ENCODE assay signal across 12 cellular contexts in genomic region chr5:96324708-96325107, GRCh38.
DNase-seq lines count a peak whose midpoint lies in the region; ATAC-seq, FAIRE-seq and TF ChIP-seq lines count a peak whose summit lies in the region.
"Had no signal": no experiment of that assay in that cellular context is flagged by ENCODE, and none has a peak within 500 bp of the region (broad histone marks: within the 10 kb centered on the region; RNA-seq: fewer than 3 reads in every experiment).

No MANE protein-coding gene starts in this region.

- H2AFZ ChIP-seq in HCT116 (ENCODE audit: low read depth, low read length, poor library complexity, severe bottlenecking): peak overlapping the region; percentile 26
- H2AFZ ChIP-seq in PC-3 (ENCODE audit: low read length): 0 out of 2 replicates have a peak overlapping the region, but pooled peaks have one; percentile 30
- H2AFZ ChIP-seq in endothelial cell of umbilical vein (ENCODE audit: low read depth, low read length): no peak overlapping the region
- H2AFZ ChIP-seq: parathyroid adenoma had no signal

- H3F3A ChIP-seq in PC-3 (ENCODE audit: low read length, unreplicated experiment): no peaks in the 10 kb centered on the region

- BruUV-seq in HCT116 (replicated peaks; lab: Mats Ljungman, UMichigan) (no TSS peak), PC-3 (replicated peaks; lab: Mats Ljungman, UMichigan) (no TSS peak), endothelial cell of umbilical vein (replicated peaks; lab: Mats Ljungman, UMichigan) (no TSS peak)

- FAIRE-seq in endothelial cell of umbilical vein (lab: Jason Lieb, UNC): peak; percentile 72

- TF ChIP-seq CTCF in HCT116 (IDR thresholded peaks at IDR 0.05 in 2 of 3, conservative IDR thresholded peaks at IDR 0.05 in 1 of 3; ENCODE audit: borderline replicate concordance in 1 of 3, insufficient read depth in 1 of 3, low read depth in 2 of 3, low read length in 2 of 3) (no peak), PC-3 (conservative IDR thresholded peaks at IDR 0.05; ENCODE audit: low read depth, low read length) (no peak), endothelial cell of umbilical vein (IDR thresholded peaks at IDR 0.05; ENCODE audit: extremely low read depth in 1 of 2, insufficient read depth in 1 of 2, low read depth in 1 of 2, low read length in 2 of 2) (no peak), retinal pigment epithelial cell (conservative IDR thresholded peaks at IDR 0.05; ENCODE audit: low read depth, low read length) (no peak)

- H3K36me3 ChIP-seq in HCT116 (ENCODE audit: control insufficient read depth in 1 of 2, insufficient read depth in 2 of 2, low read length in 2 of 2) (no peaks in the 10 kb centered on the region), PC-3 (ENCODE audit: low read depth, low read length) (no peaks in the 10 kb centered on the region), endothelial cell of umbilical vein (ENCODE audit: control insufficient read depth in 2 of 2, extremely low read depth in 1 of 2, insufficient read depth in 2 of 2, low read length in 2 of 2) (no peaks in the 10 kb centered on the region)

- POLR2A ChIA-PET in HCT116 (lab: Charles Lee): interaction anchor here (0.9 kb wide), 1 partner anchor 8 kb away, joined by 3 read pairs; no protein-coding TSS in a partner anchor
- POLR2A ChIA-PET in PC-3 (lab: Charles Lee; ENCODE audit: unreplicated experiment): interaction anchor here (0.5 to 0.7 kb wide), 4 partner anchors 31 to 361 kb away, joined by 3 to 13 read pairs (median 6); no protein-coding TSS in a partner anchor
- POLR2A ChIA-PET in endothelial cell of umbilical vein (lab: Charles Lee): no interaction called here

- H3K79me2 ChIP-seq in HCT116 (ENCODE audit: insufficient read depth, low read length) (no peaks in the 10 kb centered on the region), PC-3 (ENCODE audit: low read length) (no peaks in the 10 kb centered on the region), endothelial cell of umbilical vein (ENCODE audit: control insufficient read depth, insufficient read depth, low read length) (no peaks in the 10 kb centered on the region)
- H3K79me2 ChIP-seq: parathyroid adenoma had no signal

- dilution Hi-C loops in endothelial cell of umbilical vein (cut with MboI; ENCODE audit: extremely low pct_ligation_motif_present, low sequenced_read_pairs): loop anchor here (25.0 kb wide), 1 partner anchor 362 kb away; the partner anchor contains the start of gene ELL2

- DNase-seq in HCT116 (ENCODE audit: low read depth, low spot score) (peak; percentile 56), PC-3 (peak; percentile 97), endothelial cell of umbilical vein (ENCODE audit: low read depth, low spot score) (peak; percentile 60), retinal pigment epithelial cell (ENCODE audit: low read depth) (peak; percentile 66), NCI-H1417 treated with DMSO at 0.1 percent for 48 hours (lab: John Stamatoyannopoulos, UW) (no peak), GM19240 (ENCODE audit: insufficient read length, low spot score) (no peak)
- DNase-seq: activated CD4-positive, alpha-beta memory T cell treated with anti-CD3 and anti-CD28 coated beads, Interleukin-2, amount 10 ng/mL, durations not matched to agents 7 days and 5 days; activated naive CD4-positive, alpha-beta T cell treated with anti-CD3 and anti-CD28 coated beads for 36 hours; NCI-H1092 treated with DMSO at 0.1 percent for 48 hours; stimulated activated CD4-positive, alpha-beta T cell treated with anti-CD3 and anti-CD28 coated beads, Interleukin-4, amount 100 ng/mL, for 1 hour had no signal

- H3K27ac ChIP-seq in HCT116 (ENCODE audit: low read depth, low read length) (no peak overlapping the region), PC-3 (ENCODE audit: low read length) (peak overlapping the region; percentile 70), endothelial cell of umbilical vein (ENCODE audit: insufficient read depth, low read depth, low read length) (peak overlapping the region; percentile 21)
- H3K27ac ChIP-seq: parathyroid adenoma had no signal

- no peaks in the 10 kb centered on the region for H4K20me1 ChIP-seq in HCT116 (ENCODE audit: insufficient read depth)
- H4K20me1 ChIP-seq in PC-3 (ENCODE audit: low read length): no peaks in the 10 kb centered on the region
- H4K20me1 ChIP-seq in endothelial cell of umbilical vein (replicated peaks; ENCODE audit: control insufficient read depth, extremely low read depth, insufficient read depth, low read length): no peaks in the 10 kb centered on the region

- H3K4me1 ChIP-seq in HCT116 (ENCODE audit: control insufficient read depth in 1 of 2, insufficient read depth in 2 of 2, low read length in 2 of 2) (peaks cover 10 to 28% of the 10 kb centered on the region in 2 experiments), PC-3 (ENCODE audit: insufficient read depth, low read length) (peaks cover 28% of the 10 kb centered on the region), endothelial cell of umbilical vein (ENCODE audit: control insufficient read depth, extremely low read depth, insufficient read depth, low read length) (peaks cover 11% of the 10 kb centered on the region)
- H3K4me1 ChIP-seq: parathyroid adenoma had no signal

- RAD21 ChIA-PET in HCT116 (lab: Charles Lee; ENCODE audit: low non-redundant PET in 1 of 2, low total read pairs in 2 of 2, uncharacterized antibody in 2 of 2, unreplicated experiment in 2 of 2): no interaction called here

- H3K4me2 ChIP-seq in HCT116 (ENCODE audit: low read length) (peak overlapping the region; percentile 56), PC-3 (ENCODE audit: low read length) (peak overlapping the region; percentile 62), endothelial cell of umbilical vein (ENCODE audit: insufficient read depth, low read length) (peak overlapping the region; percentile 14)

- peak; percentile 13; the same call in 1 of the 2 replicates for TF ChIP-seq RAD21 in HCT116 (IDR thresholded peaks at IDR 0.05; ENCODE audit: low read depth)

- H3K9me2 ChIP-seq in HCT116 (ENCODE audit: insufficient read depth): no peaks in the 10 kb centered on the region
- no peaks in the 10 kb centered on the region for H3K9me2 ChIP-seq in PC-3 (replicated peaks; ENCODE audit: low read length)

- no peaks in the 10 kb centered on the region for H3K9me1 ChIP-seq in endothelial cell of umbilical vein (replicated peaks; ENCODE audit: control insufficient read depth, extremely low read depth, insufficient read depth, low read length)

- intact Hi-C loops in HCT116 (cut with micrococcal nuclease): no loop called here
- intact Hi-C loops in PC-3 (cut with micrococcal nuclease): loop anchor here (5.0 kb wide), 1 partner anchor 362 kb away; the partner anchor contains the start of gene ELL2
- intact Hi-C loops in endothelial cell of umbilical vein (cut with micrococcal nuclease): no loop called here

- no peak overlapping the region for H3K4me3 ChIP-seq in HCT116 (replicated peaks in 1 of 2; ENCODE audit: low read depth in 1 of 2, low read length in 2 of 2)
- H3K4me3 ChIP-seq in PC-3 (ENCODE audit: low read length): no peak overlapping the region
- H3K4me3 ChIP-seq in endothelial cell of umbilical vein (replicated peaks in 1 of 3; ENCODE audit: insufficient read depth in 1 of 3, low read depth in 1 of 3, low read length in 3 of 3): no peak overlapping the region
- no peak overlapping the region for H3K4me3 ChIP-seq in retinal pigment epithelial cell (ENCODE audit: low read length)

- TF ChIP-seq POLR2A in HCT116 (IDR thresholded peaks at IDR 0.05; ENCODE audit: borderline replicate concordance, extremely low read depth, insufficient read depth, insufficient read length) (no peak), endothelial cell of umbilical vein (IDR thresholded peaks at IDR 0.05; ENCODE audit: low read depth, low read length) (no peak)

- H3K27me3 ChIP-seq in HCT116 (ENCODE audit: insufficient read depth, low read length) (no peaks in the 10 kb centered on the region), PC-3 (ENCODE audit: low read length) (no peaks in the 10 kb centered on the region), endothelial cell of umbilical vein (ENCODE audit: control insufficient read depth in 2 of 2, insufficient read depth in 2 of 2, low read length in 2 of 2) (no peaks in the 10 kb centered on the region)

- H3K9me3 ChIP-seq in HCT116 (ENCODE audit: control insufficient read depth in 1 of 2, insufficient read depth in 1 of 2, low read depth in 1 of 2, low read length in 2 of 2) (no peaks in the 10 kb centered on the region), PC-3 (ENCODE audit: low read length) (no peaks in the 10 kb centered on the region), endothelial cell of umbilical vein (replicated peaks; ENCODE audit: control insufficient read depth, insufficient read depth, low read length) (no peaks in the 10 kb centered on the region)

- CTCF ChIA-PET in HCT116 (lab: Charles Lee) (interaction anchor here (1.0 to 1.6 kb wide), 2 partner anchors 11 to 466 kb away, joined by 3 to 4 read pairs; no protein-coding TSS in a partner anchor), PC-3 (lab: Charles Lee) (interaction anchor here (0.6 to 1.3 kb wide), 3 partner anchors 11 to 370 kb away, joined by 3 to 4 read pairs (median 4); no protein-coding TSS in a partner anchor), endothelial cell of umbilical vein (lab: Charles Lee) (interaction anchor here (1.6 kb wide), 1 partner anchor 12 kb away, joined by 8 read pairs; no protein-coding TSS in a partner anchor)

- H3K9ac ChIP-seq in HCT116 (ENCODE audit: low read length) (no peak overlapping the region), PC-3 (ENCODE audit: low read length) (no peak overlapping the region), endothelial cell of umbilical vein (replicated peaks; ENCODE audit: extremely low read depth, insufficient read depth, low read length) (no peak overlapping the region)
- H3K9ac ChIP-seq: parathyroid adenoma had no signal

- peak; percentile 73 for ATAC-seq in HCT116
- peak; percentile 93 for ATAC-seq in PC-3
- ATAC-seq in HG02970 (IDR thresholded peaks at IDR 0.05; ENCODE audit: low FRiP score, unreplicated experiment): no peak

TF ChIP-seq in HCT116, 20 proteins besides CTCF, POLR2A, EP300 and RAD21 (continues in another document):
- TF ChIP-seq FOSL1 (IDR thresholded peaks at IDR 0.05; ENCODE audit: low read depth) (peak; percentile 67), SRF (IDR thresholded peaks at IDR 0.05; ENCODE audit: low read depth) (no peak), TCF7L2 (IDR thresholded peaks at IDR 0.05; ENCODE audit: borderline replicate concordance, extremely low read depth, insufficient read depth, insufficient read length) (no peak), POLR2AphosphoS5 (IDR thresholded peaks at IDR 0.05; ENCODE audit: low read depth, low read length) (no peak), CEBPB (IDR thresholded peaks at IDR 0.05; ENCODE audit: low read depth) (no peak)

TF ChIP-seq in endothelial cell of umbilical vein, 7 proteins besides CTCF, POLR2A, EP300 and RAD21 (continues in another document):
- TF ChIP-seq FOS (IDR thresholded peaks at IDR 0.05; ENCODE audit: borderline replicate concordance, insufficient read depth, low read length) (peak; percentile 69), GATA2 (IDR thresholded peaks at IDR 0.05; ENCODE audit: insufficient read depth, insufficient read length, low read depth, low read length) (no peak), MYC (IDR thresholded peaks at IDR 0.05; ENCODE audit: low read depth, low read length) (no peak), EZH2 (IDR thresholded peaks at IDR 0.05; ENCODE audit: borderline replicate concordance, low read depth, low read length, severe bottlenecking) (no peak), JUN (IDR thresholded peaks at IDR 0.05; ENCODE audit: borderline replicate concordance, insufficient read depth, insufficient read length, low read depth) (peak; percentile 41)

Comparison
In these comparisons a context has a peak if more than half of its experiments do, and no peak if none do; other contexts are left out.
1. DNase-seq: peak in HCT116 (single experiment), PC-3 (single experiment), endothelial cell of umbilical vein (single experiment) and retinal pigment epithelial cell (single experiment); none in NCI-H1417 treated with DMSO at 0.1 percent for 48 hours (single experiment) and GM19240 (single experiment).
2. Peak in every context shown above with its lines, with median percentiles within 50 percentile points of each other: H3K4me2 ChIP-seq.